In the genomic region with DNA sequence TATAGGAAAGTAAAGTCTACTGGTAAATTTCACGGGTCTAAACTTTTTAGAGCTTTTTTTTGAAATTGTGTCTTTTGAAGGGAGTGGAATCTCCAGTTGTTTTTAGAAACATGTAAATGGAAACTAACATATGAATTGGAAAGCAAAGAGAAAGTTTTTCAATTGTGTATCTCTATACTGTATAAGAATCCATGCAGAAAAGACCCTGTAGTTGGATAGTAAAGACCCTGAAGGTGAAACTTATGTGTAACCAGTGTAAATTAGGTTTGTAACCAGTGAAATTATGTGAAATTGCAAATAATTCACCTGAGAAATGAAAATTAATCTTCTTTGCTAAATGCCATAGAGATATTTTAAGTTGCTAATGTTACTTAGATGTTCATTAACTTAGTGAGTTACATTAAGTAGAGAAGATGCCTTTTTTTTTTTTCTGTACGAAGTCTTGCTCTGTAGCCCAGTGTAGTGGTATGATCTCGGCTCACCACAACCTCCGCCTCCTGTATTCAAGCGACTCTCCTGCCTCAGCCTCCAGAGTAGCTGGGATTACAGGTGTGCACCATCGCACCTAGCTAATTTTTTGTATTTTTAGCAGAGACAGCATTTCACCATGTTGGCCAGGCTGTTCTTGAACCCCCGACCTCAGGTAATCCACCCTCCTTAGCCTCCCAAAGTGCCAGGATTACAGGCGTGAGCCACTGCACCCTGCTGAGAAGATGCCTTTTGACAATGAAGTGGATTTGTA, we compare ENCODE assay signal across 9 cellular contexts. TPM values are rescaled to one million over a fixed set of nuclear protein-coding genes. Genes with fewer than 3 reads are reported as not detected.
"Had no signal": no experiment of that assay in that cellular context is flagged by ENCODE, and none has a peak within 500 bp of the region (broad histone marks: within the 10 kb centered on the region; RNA-seq: fewer than 3 reads in every experiment).

No MANE protein-coding gene starts in this region.

RNA-seq across cellular contexts. Expression of gene CCT8L2, which starts 11.8 kb away (rescaled TPM):
- total RNA-seq: HepG2, HT1080, IMR-90, LHCN-M2, PC-9, Peyer's patch, Right ventricle myocardium inferior, RPMI7951, SJCRH30 had no signal
- polyA plus RNA-seq: HepG2, IMR-90 had no signal
